Comparison of ENCODE assay signal across 8 cellular contexts in genomic region chr9:111759762-111760639, GRCh38. TPM values are rescaled to one million over a fixed set of nuclear protein-coding genes. Genes with fewer than 3 reads are reported as not detected.
DNase-seq lines count a peak whose midpoint lies in the region; ATAC-seq and TF ChIP-seq lines count a peak whose summit lies in the region.

No MANE protein-coding gene starts in this region.

- no peak overlapping the region for H3K4me3 ChIP-seq in AG04449 (ENCODE audit: low read depth, low read length)
- no peak overlapping the region for H3K4me3 ChIP-seq in ovary

- POLR2A ChIA-PET in AG04449 (lab: Yijun Ruan, JAX): interaction anchor here (0.5 to 0.9 kb wide), 3 partner anchors 185 to 314 kb away, joined by 3 read pairs; no protein-coding TSS in a partner anchor

- ATAC-seq in foreskin keratinocyte: peak; percentile 50
- ATAC-seq in HG03354 (IDR thresholded peaks at IDR 0.05; ENCODE audit: poor library complexity, severe bottlenecking, unreplicated experiment): no peak

- CTCF ChIA-PET in AG04449 (lab: Yijun Ruan, JAX): interaction anchor here (0.6 to 8.4 kb wide), 35 partner anchors 8 to 946 kb away, joined by 3 to 136 read pairs (median 5); partner anchors contain the start of gene UGCG

- peak overlapping the region; percentile 72 for H3K27ac ChIP-seq in foreskin keratinocyte
- H3K27ac ChIP-seq in ovary: no peak overlapping the region

- TF ChIP-seq EP300 in ovary (IDR thresholded peaks at IDR 0.05): no peak

- WGBS in ovary, 3 donors: 72 to 73% (median 73%) methylated on average over 2 of the region's 2 CpGs

- H3K27me3 ChIP-seq in foreskin keratinocyte: no peaks in the 10 kb centered on the region
- H3K27me3 ChIP-seq in ovary: no peaks in the 10 kb centered on the region

- peak; percentile 65 for DNase-seq in AG04449 (ENCODE audit: low read depth, low spot score)
- peak; percentile 24 for DNase-seq in HK-2 (ENCODE audit: unreplicated experiment)
- peak; percentile 77 for DNase-seq in NCI-H748 treated with DMSO at 0.1 percent for 48 hours (lab: John Stamatoyannopoulos, UW)
- peak; percentile 11 for DNase-seq in activated CD8-positive, alpha-beta memory T cell treated with anti-CD3 and anti-CD28 coated beads, Interleukin-2, amount 50 U/mL, for 1 hour (ENCODE audit: extremely low read depth)
- DNase-seq in foreskin keratinocyte: peak; percentile 40 to 66
- peak in 1 of 5 donors; percentile 40 for DNase-seq in ovary

- no peaks in the 10 kb centered on the region for H3K36me3 ChIP-seq in ovary

- TF ChIP-seq CTCF in AG04449 (IDR thresholded peaks at IDR 0.05; ENCODE audit: insufficient read depth, low read length, missing control alignments) (peak; percentile 47), GM12874 (IDR thresholded peaks at IDR 0.05; ENCODE audit: insufficient read depth, low read depth, low read length) (peak; percentile 30; the same call in 1 of the 2 replicates), foreskin keratinocyte (conservative IDR thresholded peaks at IDR 0.05) (peak; percentile 94), ovary (IDR thresholded peaks at IDR 0.05) (peak; percentile 28 to 67 (median 44))

- H3K4me1 ChIP-seq in foreskin keratinocyte: no peaks in the 10 kb centered on the region
- no peaks in the 10 kb centered on the region for H3K4me1 ChIP-seq in ovary (ENCODE audit: insufficient read depth)

- no peak for TF ChIP-seq POLR2A in ovary (IDR thresholded peaks at IDR 0.05)

- intact Hi-C loops in ovary (cut with DNase I): loop anchor here in 3 of 4 donors (5.0 kb wide), 2 partner anchors 312 to 317 kb away; no protein-coding TSS in a partner anchor

- no peaks in the 10 kb centered on the region for H3K9me3 ChIP-seq in ovary

RNA-seq across cellular contexts. Expression of gene SHOC1, which starts 34.7 kb away (rescaled TPM):
- 0.03 and 0.04 TPM in 2 replicates for total RNA-seq in foreskin keratinocyte
- 0.03 TPM in 1 of 2 replicates, not detected in the other for polyA plus RNA-seq in foreskin keratinocyte
- total RNA-seq in ovary: 1 to 10 TPM in 1 of 7 donors, under 1 TPM in 1, not detected in 5; 0.05 to 1.0 TPM
- polyA plus RNA-seq in ovary: under 1 TPM; 0.02 to 0.15 TPM

Comparison
In these comparisons a context has a peak if more than half of its experiments do, and no peak if none do; other contexts are left out.
1. CTCF ChIP-seq: peak in every context shown above with its lines; median percentile 94 in foreskin keratinocyte; 47 in AG04449; 44 in ovary; 30 in GM12874.